In the genomic region with DNA sequence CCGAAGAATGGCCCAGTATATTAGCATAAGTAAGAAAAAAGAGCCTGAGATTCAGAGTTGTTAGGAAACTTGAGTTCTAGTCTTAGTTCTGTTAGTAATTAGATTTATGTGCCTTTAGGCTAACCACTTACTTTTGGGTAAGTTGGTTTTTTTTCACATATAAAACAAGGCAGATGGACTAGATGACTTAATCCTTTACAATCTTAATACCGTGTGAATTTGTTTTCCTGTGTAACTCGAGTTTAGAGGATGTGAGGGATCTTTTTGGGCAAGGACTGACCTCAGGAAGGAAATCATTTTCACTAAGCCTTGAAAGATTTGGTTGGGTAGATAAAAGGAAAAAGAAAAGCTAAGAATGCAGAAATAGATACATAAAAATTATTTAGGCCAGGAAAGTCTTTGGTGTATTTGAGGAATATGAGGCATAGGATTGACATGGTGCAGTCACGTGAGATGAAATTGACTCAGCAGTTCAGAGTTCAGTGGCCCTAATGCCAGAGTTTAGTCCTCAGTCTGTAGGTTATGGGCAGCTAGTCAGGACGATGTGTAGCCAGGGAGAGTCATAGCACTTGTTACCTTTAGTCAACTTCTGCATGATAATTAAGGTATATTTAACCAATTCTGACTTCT, we compare ENCODE assay signal across 10 cellular contexts. TPM values are rescaled to one million over a fixed set of nuclear protein-coding genes. Genes with fewer than 3 reads are reported as not detected.
DNase-seq lines count a peak whose midpoint lies in the region; ATAC-seq and TF ChIP-seq lines count a peak whose summit lies in the region.
"Had no signal": no experiment of that assay in that cellular context is flagged by ENCODE, and none has a peak within 500 bp of the region (broad histone marks: within the 10 kb centered on the region; RNA-seq: fewer than 3 reads in every experiment).

No MANE protein-coding gene starts in this region.

- H3K9ac ChIP-seq in SK-N-SH (no peak overlapping the region), trophoblast cell (ENCODE audit: low read length) (no peak overlapping the region)

- peak overlapping the region; percentile 98 for H3K4ac ChIP-seq in trophoblast cell (ENCODE audit: low read depth, low read length)

- CTCF ChIA-PET in SK-N-SH (lab: Yijun Ruan, JAX), result interaction anchor here (1.4 kb wide), 1 partner anchor 11 kb away, joined by 3 read pairs; no protein-coding TSS in a partner anchor

- no peaks in the 10 kb centered on the region for H3K27me3 ChIP-seq in SK-N-SH (ENCODE audit: insufficient read depth)
- no peaks in the 10 kb centered on the region for H3K27me3 ChIP-seq in trophoblast cell (ENCODE audit: insufficient read depth, low read length)

- H2BK12ac ChIP-seq in trophoblast cell (ENCODE audit: low read length), result no peak overlapping the region

- ATAC-seq in GM19452 (IDR thresholded peaks at IDR 0.05; ENCODE audit: unreplicated experiment) (no peak), HG03432 (IDR thresholded peaks at IDR 0.05; ENCODE audit: unreplicated experiment) (no peak), GM21737 (IDR thresholded peaks at IDR 0.05; ENCODE audit: unreplicated experiment) (no peak)

- H3K9me2 ChIP-seq in SK-N-SH, result no peaks in the 10 kb centered on the region

- H3K4me2 ChIP-seq in SK-N-SH (peak overlapping the region; percentile 63), trophoblast cell (ENCODE audit: low read length) (no peak overlapping the region)

- no peak overlapping the region for H2BK120ac ChIP-seq in trophoblast cell (ENCODE audit: insufficient read depth, low read length, poor library complexity)

- no peak overlapping the region for H3K14ac ChIP-seq in trophoblast cell (ENCODE audit: low read length)

- peak; percentile 46 for DNase-seq in GM04504 (ENCODE audit: low read depth)
- DNase-seq in SK-N-SH, result no peak
- peak; percentile 68 for DNase-seq in epithelial cell of esophagus (ENCODE audit: low read depth)
- peak in 1 of 2 donors; percentile 26 for DNase-seq in trophoblast cell
- DNase-seq in NK-92 (lab: John Stamatoyannopoulos, UW; ENCODE audit: unreplicated experiment), result no peak
- DNase-seq: activated CD4-positive, alpha-beta T cell treated with anti-CD3 and anti-CD28 coated beads, Interleukin-2, amount 10 ng/mL, durations not matched to agents 7 days and 5 days had no signal

- H4K12ac ChIP-seq in trophoblast cell (ENCODE audit: low read depth, low read length), result no peak overlapping the region

- peaks cover 71% of the 10 kb centered on the region for H4K20me1 ChIP-seq in SK-N-SH (ENCODE audit: insufficient read depth)

- TF ChIP-seq RAD21 in SK-N-SH (IDR thresholded peaks at IDR 0.05; ENCODE audit: low read length), result no peak

- H3K79me1 ChIP-seq in trophoblast cell (ENCODE audit: low read length), result peaks cover 2% of the 10 kb centered on the region

- TF ChIP-seq CTCF in SK-N-SH (IDR thresholded peaks at IDR 0.05) (no peak), epithelial cell of esophagus (IDR thresholded peaks at IDR 0.05; ENCODE audit: insufficient read depth, low read depth, low read length, missing control alignments) (no peak)

- peaks cover 48% of the 10 kb centered on the region for H3F3A ChIP-seq in SK-N-SH (replicated peaks; ENCODE audit: insufficient read depth)

- POLR2A ChIA-PET in SK-N-SH (lab: Yijun Ruan, JAX), result no interaction called here

- no peak for TF ChIP-seq EP300 in SK-N-SH (IDR thresholded peaks at IDR 0.05; ENCODE audit: borderline replicate concordance in 1 of 2, low read depth in 1 of 2, low read length in 1 of 2)

- H3K4me1 ChIP-seq in SK-N-SH (ENCODE audit: control insufficient read depth in 1 of 2, insufficient read depth in 2 of 2, low read depth in 1 of 2, low read length in 1 of 2) (peaks cover 0 to 50% of the 10 kb centered on the region in 2 experiments), trophoblast cell (ENCODE audit: control insufficient read depth in 1 of 2, insufficient read depth in 2 of 2, low read length in 2 of 2) (peaks cover 7 to 10% of the 10 kb centered on the region in 2 experiments)

- H2BK5ac ChIP-seq in trophoblast cell (ENCODE audit: low read depth, low read length, poor library complexity), result no peak overlapping the region

- H2AFZ ChIP-seq in SK-N-SH (ENCODE audit: low read depth), result no peak overlapping the region
- H2AFZ ChIP-seq in trophoblast cell (ENCODE audit: insufficient read depth, low read length, poor library complexity), result no peak overlapping the region

- no peaks in the 10 kb centered on the region for H3K9me3 ChIP-seq in SK-N-SH
- H3K9me3 ChIP-seq in trophoblast cell (ENCODE audit: insufficient read depth, low read depth, low read length), result no peaks in the 10 kb centered on the region

- H3K23ac ChIP-seq in trophoblast cell (ENCODE audit: low read length), result no peak overlapping the region

- no peak overlapping the region for H4K91ac ChIP-seq in trophoblast cell (ENCODE audit: low read depth, low read length)

- H3K18ac ChIP-seq in trophoblast cell (ENCODE audit: low read length), result no peak overlapping the region

- H4K8ac ChIP-seq in trophoblast cell (ENCODE audit: low read depth, low read length), result no peak overlapping the region

- 45% methylated on average over 5 of the region's 5 CpGs for WGBS in SK-N-SH (ENCODE audit: low lambda C conversion rate)
- no CpG with 5 or more reads among the region's 5 CpGs for WGBS in trophoblast cell (ENCODE audit: extremely low coverage, insufficient coverage, insufficient read length)

- H3K27ac ChIP-seq in SK-N-SH (ENCODE audit: low read depth in 2 of 2, low read length in 1 of 2) (peak overlapping the region; percentile 25 to 69; a peak in 3 of 4 replicates), trophoblast cell (ENCODE audit: low read depth, low read length) (no peak overlapping the region)
- H3K27ac ChIP-seq: coronary artery had no signal

- H3K4me3 ChIP-seq in SK-N-SH (ENCODE audit: low read depth in 2 of 2, low read length in 1 of 2), result no peak overlapping the region
- H3K4me3 ChIP-seq in epithelial cell of esophagus (ENCODE audit: low read length), result no peak overlapping the region
- H3K4me3 ChIP-seq in trophoblast cell (ENCODE audit: low read depth, low read length), result no peak overlapping the region
- H3K4me3 ChIP-seq: coronary artery had no signal

- no peak overlapping the region for H2AK5ac ChIP-seq in trophoblast cell (ENCODE audit: low read length)

- peaks cover 0 to 9% of the 10 kb centered on the region in 2 experiments for H3K36me3 ChIP-seq in SK-N-SH (replicated peaks in 1 of 2; ENCODE audit: control insufficient read depth in 1 of 2, insufficient read depth in 2 of 2, low read length in 1 of 2)
- H3K36me3 ChIP-seq in trophoblast cell (ENCODE audit: control insufficient read depth in 1 of 2, insufficient read depth in 2 of 2, low read length in 2 of 2), result peaks cover 0 to 4% of the 10 kb centered on the region in 2 experiments

- H3K79me2 ChIP-seq in SK-N-SH (ENCODE audit: insufficient read depth), result peaks cover 93% of the 10 kb centered on the region
- H3K79me2 ChIP-seq in trophoblast cell (ENCODE audit: control insufficient read depth, insufficient read depth, low read length, poor library complexity), result peaks cover 9% of the 10 kb centered on the region

TF ChIP-seq in SK-N-SH, 30 proteins besides CTCF, POLR2A, EP300 and RAD21:
- TF ChIP-seq RFX5 (IDR thresholded peaks at IDR 0.05; ENCODE audit: low read length) (no peak), GABPA (IDR thresholded peaks at IDR 0.05; ENCODE audit: low read depth) (no peak), FOSL2 (IDR thresholded peaks at IDR 0.05; ENCODE audit: borderline replicate concordance, low read depth) (0 out of 2 replicates have a peak, but pooled peaks have one; percentile 1), REST (IDR thresholded peaks at IDR 0.05; ENCODE audit: low read depth, low read length) (no peak), TCF12 (IDR thresholded peaks at IDR 0.05) (no peak), SMC3 (IDR thresholded peaks at IDR 0.05; ENCODE audit: low read depth, low read length) (no peak), POLR2AphosphoS5 (IDR thresholded peaks at IDR 0.05; ENCODE audit: low read depth, low read length) (no peak), USF1 (IDR thresholded peaks at IDR 0.05; ENCODE audit: borderline replicate concordance, low read depth) (peak; percentile 50)

RNA-seq across cellular contexts. Expression of gene PAK2, which starts 34.6 kb away (rescaled TPM):
- 27.9 and 28.8 TPM in 2 replicates for polyA plus RNA-seq in SK-N-SH (2012; rRNA removed)
- polyA plus RNA-seq in SK-N-SH (2012; cell fraction: cytosol; rRNA removed), result 36.1 and 40.8 TPM in 2 replicates
- 11.3 and 21.3 TPM in 2 replicates for polyA plus RNA-seq in SK-N-SH (2012; cell fraction: nucleus; rRNA removed)
- 38.4 and 40.0 TPM in 2 replicates for polyA plus RNA-seq in trophoblast cell (2013)

Comparison
In these comparisons a context has a peak if more than half of its experiments do, and no peak if none do; other contexts are left out.
1. DNase-seq: peak in GM04504 (single experiment) and epithelial cell of esophagus (single experiment); none in SK-N-SH (single experiment) and NK-92 (single experiment).